33 cellular contexts compared by ENCODE assay signal in the genomic region with DNA sequence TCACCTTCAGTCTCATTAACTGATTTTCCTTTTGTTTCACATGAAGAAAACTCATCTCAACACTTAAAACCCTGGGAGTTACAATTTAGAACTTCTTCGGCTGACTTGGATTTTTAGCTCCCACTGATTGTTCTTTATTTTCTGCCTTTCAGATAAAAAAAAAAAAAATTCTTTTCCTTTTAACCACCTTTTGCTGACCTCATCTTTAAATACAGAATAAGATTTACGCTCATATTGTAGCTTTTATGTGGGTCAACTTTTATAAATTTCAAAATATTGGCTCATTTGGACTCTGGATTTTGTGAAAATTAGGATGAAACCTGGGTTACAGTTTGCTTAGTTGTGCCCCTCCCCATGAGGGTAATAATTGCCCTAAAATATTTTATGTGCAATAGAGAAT.
"Had no signal": no experiment of that assay in that cellular context is flagged by ENCODE, and none has a peak within 500 bp of the region (broad histone marks: within the 10 kb centered on the region; RNA-seq: fewer than 3 reads in every experiment).

No MANE protein-coding gene starts in this region.

- H3K4me3 ChIP-seq: adrenal gland, body of pancreas, breast epithelium had no signal

- FAIRE-seq: TTC549 had no signal

- H3K36me3 ChIP-seq: adrenal gland, brain microvascular endothelial cell, breast epithelium had no signal

- H3K27me3 ChIP-seq: body of pancreas, brain microvascular endothelial cell had no signal

- ATAC-seq: activated CD8-positive, alpha-beta T cell treated with anti-CD3 and anti-CD28 coated beads for 36 hours; activated naive CD4-positive, alpha-beta T cell treated with anti-CD3 and anti-CD28 coated beads, Interleukin-2, amount 50 U/mL, for 72 hours; activated T-cell treated with anti-CD3 and anti-CD28 coated beads, Interleukin-2, amount 50 U/mL, for 4 hours; activated T-cell treated with anti-CD3 and anti-CD28 coated beads, Interleukin-2, amount 50 U/mL, for 72 hours; activated T-helper 17 cell treated with anti-CD3 and anti-CD28 coated beads, Interleukin-2, amount 50 U/mL, for 72 hours; body of pancreas had no signal

- DNase-seq: activated B cell treated with CpG ODN at 0.5 μM for 24 hours; activated CD4-positive, alpha-beta memory T cell treated with anti-CD3 and anti-CD28 coated beads for 36 hours; activated CD4-positive, alpha-beta T cell treated with anti-CD3 and anti-CD28 coated beads for 4 hours; activated CD4-positive, alpha-beta T cell treated with anti-CD3 and anti-CD28 coated beads, Interleukin-2, amount 10 ng/mL, durations not matched to agents 24 days and 14 days; activated CD4-positive, alpha-beta T cell treated with anti-CD3 and anti-CD28 coated beads, Interleukin-2, amount 50 U/mL, for 1 hour; activated CD4-positive, alpha-beta T cell treated with anti-CD3 and anti-CD28 coated beads, Interleukin-2, amount 50 U/mL, for 4 hours; activated CD4-positive, CD25-positive, alpha-beta regulatory T cell treated with anti-CD3 and anti-CD28 coated beads, Interleukin-2, amount 50 U/mL, for 72 hours; activated CD8-positive, alpha-beta memory T cell treated with anti-CD3 and anti-CD28 coated beads, Interleukin-2, amount 50 U/mL, for 4 hours; activated CD8-positive, alpha-beta T cell treated with anti-CD3 and anti-CD28 coated beads for 36 hours; activated effector memory CD4-positive, alpha-beta T cell treated with anti-CD3 and anti-CD28 coated beads, Interleukin-2, amount 50 U/mL, for 16 hours; activated gamma-delta T cell treated with Interleukin-2 at 50 U/mL for 16 hours; activated naive CD4-positive, alpha-beta T cell; activated naive CD4-positive, alpha-beta T cell treated with anti-CD3 and anti-CD28 coated beads for 36 hours; activated naive CD4-positive, alpha-beta T cell treated with anti-CD3 and anti-CD28 coated beads, Interleukin-2, amount 50 U/mL, for 16 hours; activated naive CD8-positive, alpha-beta T cell treated with anti-CD3 and anti-CD28 coated beads for 36 hours; activated T-cell treated with anti-CD3 and anti-CD28 coated beads for 4 hours; activated T-cell treated with anti-CD3 and anti-CD28 coated beads, Interleukin-2, amount 50 U/mL, for 1 hour; activated T-cell treated with anti-CD3 and anti-CD28 coated beads, Interleukin-2, amount 50 U/mL, for 4 hours; activated T-cell treated with anti-CD3 and anti-CD28 coated beads, Interleukin-2, amount 50 U/mL, for 72 hours; adrenal gland; amniotic stem cell; aorta; body of pancreas; brain microvascular endothelial cell; central memory CD4-positive, alpha-beta T cell; T-helper 1 cell; T-helper 2 cell; T-helper 9 cell had no signal

- H3K9me3 ChIP-seq: adrenal gland, body of pancreas, breast epithelium had no signal

- H3K27ac ChIP-seq: adrenal gland, body of pancreas, brain microvascular endothelial cell, breast epithelium, VCaP had no signal

- H3K4me1 ChIP-seq: adrenal gland, body of pancreas, breast epithelium had no signal
